In the genomic region with DNA sequence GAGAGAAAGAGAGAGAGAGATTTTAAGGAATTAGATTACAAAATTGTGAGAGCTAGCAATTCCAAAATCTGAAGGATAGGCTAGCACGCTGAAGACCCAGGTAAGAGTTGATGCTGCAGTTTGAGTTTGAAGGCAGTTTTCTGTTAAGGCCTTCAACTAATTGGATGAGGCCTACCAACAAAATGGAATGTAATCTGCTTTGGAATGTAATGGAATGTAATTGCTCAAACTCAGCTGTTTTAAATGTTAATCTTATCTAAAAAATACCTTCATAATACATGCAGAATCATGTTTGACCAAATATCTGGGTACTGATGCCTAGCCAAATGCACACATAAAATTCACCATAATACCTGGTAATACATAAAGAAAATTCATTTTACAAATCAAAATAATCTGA, we compare ENCODE assay signal across 22 cellular contexts.
DNase-seq lines count a peak whose midpoint lies in the region; ATAC-seq and TF ChIP-seq lines count a peak whose summit lies in the region.
"Had no signal": no experiment of that assay in that cellular context is flagged by ENCODE, and none has a peak within 500 bp of the region (broad histone marks: within the 10 kb centered on the region; RNA-seq: fewer than 3 reads in every experiment).

No MANE protein-coding gene starts in this region.

- H4K20me1 ChIP-seq in IMR-90 (ENCODE audit: insufficient read depth, low read length), result no peaks in the 10 kb centered on the region
- H4K20me1 ChIP-seq: BLaER1 treated with 17β-estradiol and CSF1 and Interleukin-3, amounts not matched to agents 10 nM and 100 nM had no signal

- H2AK9ac ChIP-seq in IMR-90 (replicated peaks; ENCODE audit: low read depth, low read length, poor library complexity), result no peak overlapping the region

- H3K36me3 Mint-ChIP-seq in activated CD4-positive, alpha-beta T cell treated with anti-CD3 and anti-CD28 coated beads, Interleukin-2, amount 10 ng/mL, durations not matched to agents 7 days and 5 days (ENCODE audit: low read depth), result no peaks in the 10 kb centered on the region

- no peak overlapping the region for H2BK120ac ChIP-seq in IMR-90 (ENCODE audit: low read depth, low read length)

- no peak overlapping the region for H3K14ac ChIP-seq in IMR-90 (replicated peaks; ENCODE audit: low read depth, low read length)

- no peak for TF ChIP-seq POLR2A in IMR-90 (IDR thresholded peaks at IDR 0.05; ENCODE audit: low read depth, low read length)

- TF ChIP-seq CTCF in A673 (conservative IDR thresholded peaks at IDR 0.05; ENCODE audit: low read depth, low read length) (no peak), IMR-90 (conservative IDR thresholded peaks at IDR 0.05; ENCODE audit: low read depth, low read length) (no peak), fibroblast of the aortic adventitia (IDR thresholded peaks at IDR 0.05; ENCODE audit: insufficient read depth, low read length) (no peak)

- no peak overlapping the region for H3K27ac ChIP-seq in A673 (ENCODE audit: low read depth, low read length, poor library complexity, severe bottlenecking)
- H3K27ac ChIP-seq in IMR-90 (ENCODE audit: insufficient read depth, low read length), result no peak overlapping the region
- H3K27ac ChIP-seq: BLaER1 treated with 17β-estradiol and CSF1 and Interleukin-3, amounts not matched to agents 10 nM and 100 nM had no signal

- no peak overlapping the region for H4K91ac ChIP-seq in IMR-90 (ENCODE audit: insufficient read depth, low read depth, low read length)

- BruUV-seq in A673 (replicated peaks; lab: Mats Ljungman, UMichigan) (no TSS peak), IMR-90 (replicated peaks; lab: Mats Ljungman, UMichigan) (no TSS peak)

- no peak overlapping the region for H3K23ac ChIP-seq in IMR-90 (ENCODE audit: low read depth, low read length)

- no peak overlapping the region for H3K56ac ChIP-seq in IMR-90 (ENCODE audit: extremely low read depth, insufficient read depth, low read length)

- H3K9me1 ChIP-seq in IMR-90 (ENCODE audit: insufficient read depth, low read length), result no peaks in the 10 kb centered on the region

- intact Hi-C loops in A673 (cut with micrococcal nuclease; ENCODE audit: unreplicated experiment), result no loop called here
- intact Hi-C loops in IMR-90 (cut with micrococcal nuclease), result no loop called here

- in situ Hi-C loops in IMR-90 (cut with MboI; ENCODE audit: low sequenced_read_pairs), result no loop called here

- H2BK15ac ChIP-seq in IMR-90 (ENCODE audit: low read depth, low read length), result no peak overlapping the region

- H3K9me3 ChIP-seq in A673 (ENCODE audit: low read depth, low read length, poor library complexity, severe bottlenecking) (no peaks in the 10 kb centered on the region), IMR-90 (ENCODE audit: control insufficient read depth, insufficient read depth, low read length) (no peaks in the 10 kb centered on the region)
- H3K9me3 ChIP-seq: BLaER1 treated with 17β-estradiol and CSF1 and Interleukin-3, amounts not matched to agents 10 nM and 100 nM had no signal

- H3K9ac ChIP-seq in IMR-90 (ENCODE audit: low read depth, low read length), result no peak overlapping the region
- H3K9ac ChIP-seq: BLaER1 treated with 17β-estradiol and CSF1 and Interleukin-3, amounts not matched to agents 10 nM and 100 nM had no signal

- CTCF ChIA-PET in A673 (lab: Charles Lee) (no interaction called here), IMR-90 (lab: Yijun Ruan, JAX) (no interaction called here)
- CTCF ChIA-PET in activated CD4-positive, alpha-beta T cell treated with anti-CD3 and anti-CD28 coated beads, Interleukin-2, amount 10 ng/mL, durations not matched to agents 7 days and 5 days (lab: Charles Lee), result no interaction called here

- H3K4me3 ChIP-seq in A673 (ENCODE audit: low read depth, low read length, poor library complexity, severe bottlenecking) (no peak overlapping the region), IMR-90 (ENCODE audit: insufficient read depth, low read depth, low read length) (no peak overlapping the region), fibroblast of the aortic adventitia (ENCODE audit: low read depth, low read length) (no peak overlapping the region)
- H3K4me3 ChIP-seq: BLaER1 treated with 17β-estradiol and CSF1 and Interleukin-3, amounts not matched to agents 10 nM and 100 nM; GM12878 had no signal

- H4K8ac ChIP-seq in IMR-90 (ENCODE audit: low read depth in 2 of 2, low read length in 2 of 2), result no peak overlapping the region

- no peak overlapping the region for H2AFZ ChIP-seq in IMR-90 (replicated peaks; ENCODE audit: low read length, poor library complexity)

- H3K4me1 ChIP-seq in A673 (ENCODE audit: insufficient read depth, low read length, poor library complexity, severe bottlenecking) (no peaks in the 10 kb centered on the region), IMR-90 (ENCODE audit: control insufficient read depth, insufficient read depth, low read length) (no peaks in the 10 kb centered on the region)
- H3K4me1 ChIP-seq: BLaER1 treated with 17β-estradiol and CSF1 and Interleukin-3, amounts not matched to agents 10 nM and 100 nM had no signal

- no peak overlapping the region for H3K18ac ChIP-seq in IMR-90 (ENCODE audit: low read depth, low read length)

- no peak overlapping the region for H3K4me2 ChIP-seq in IMR-90 (ENCODE audit: low read depth, low read length)
- H3K4me2 ChIP-seq: BLaER1 treated with 17β-estradiol and CSF1 and Interleukin-3, amounts not matched to agents 10 nM and 100 nM had no signal

- TF ChIP-seq RAD21 in IMR-90 (IDR thresholded peaks at IDR 0.05; ENCODE audit: low read length), result no peak

- no peaks in the 10 kb centered on the region for H3K36me3 ChIP-seq in A673 (ENCODE audit: insufficient read depth, low read length, poor library complexity, severe bottlenecking)
- H3K36me3 ChIP-seq in IMR-90 (ENCODE audit: control insufficient read depth, insufficient read depth, low read length), result no peaks in the 10 kb centered on the region
- H3K36me3 ChIP-seq: BLaER1 treated with 17β-estradiol and CSF1 and Interleukin-3, amounts not matched to agents 10 nM and 100 nM had no signal

- H3K4me1 Mint-ChIP-seq in activated CD4-positive, alpha-beta T cell treated with anti-CD3 and anti-CD28 coated beads, Interleukin-2, amount 10 ng/mL, durations not matched to agents 7 days and 5 days, result no peaks in the 10 kb centered on the region

- H3K79me1 ChIP-seq in IMR-90 (ENCODE audit: low read depth in 1 of 2, low read length in 2 of 2), result no peaks in the 10 kb centered on the region

- dilution Hi-C loops in IMR-90 (cut with HindIII; ENCODE audit: low sequenced_read_pairs, unreplicated experiment), result no loop called here

- POLR2A ChIA-PET in A673 (lab: Charles Lee; ENCODE audit: low non-redundant PET), result no interaction called here
- POLR2A ChIA-PET in IMR-90 (lab: Charles Lee; ENCODE audit: unreplicated experiment), result no interaction called here
- POLR2A ChIA-PET in activated CD4-positive, alpha-beta T cell treated with anti-CD3 and anti-CD28 coated beads, Interleukin-2, amount 10 ng/mL, durations not matched to agents 7 days and 5 days (lab: Charles Lee), result no interaction called here

- H3K4me3 Mint-ChIP-seq in activated CD4-positive, alpha-beta T cell treated with anti-CD3 and anti-CD28 coated beads, Interleukin-2, amount 10 ng/mL, durations not matched to agents 7 days and 5 days, result no peak overlapping the region
- H3K4me3 Mint-ChIP-seq: CD4-positive, alpha-beta T cell had no signal

- no peak overlapping the region for H4K5ac ChIP-seq in IMR-90 (ENCODE audit: low read depth, low read length)

- peak overlapping the region; percentile 45; the same call in 1 of the 2 replicates for H2BK20ac ChIP-seq in IMR-90 (ENCODE audit: low read depth, low read length)

- no peaks in the 10 kb centered on the region for H3K9me3 Mint-ChIP-seq in activated CD4-positive, alpha-beta T cell treated with anti-CD3 and anti-CD28 coated beads, Interleukin-2, amount 10 ng/mL, durations not matched to agents 7 days and 5 days

- H3K27ac Mint-ChIP-seq in activated CD4-positive, alpha-beta T cell treated with anti-CD3 and anti-CD28 coated beads, Interleukin-2, amount 10 ng/mL, durations not matched to agents 7 days and 5 days, result no peak overlapping the region
- H3K27ac Mint-ChIP-seq: CD4-positive, alpha-beta T cell had no signal

- H3K27me3 Mint-ChIP-seq in activated CD4-positive, alpha-beta T cell treated with anti-CD3 and anti-CD28 coated beads, Interleukin-2, amount 10 ng/mL, durations not matched to agents 7 days and 5 days, result no peaks in the 10 kb centered on the region
- H3K27me3 Mint-ChIP-seq: CD4-positive, alpha-beta T cell had no signal

- WGBS in IMR-90 (ENCODE audit: extremely low coverage in 2 of 2, insufficient read length in 1 of 2), 2 experiments, result no CpG with 5 or more reads among the region's 1 CpG

- H3K27me3 ChIP-seq in A673 (replicated peaks; ENCODE audit: insufficient read depth, low read depth, low read length, poor library complexity), result no peaks in the 10 kb centered on the region
- no peaks in the 10 kb centered on the region for H3K27me3 ChIP-seq in IMR-90 (ENCODE audit: control insufficient read depth, insufficient read depth, low read length)
- H3K27me3 ChIP-seq: BLaER1 treated with 17β-estradiol and CSF1 and Interleukin-3, amounts not matched to agents 10 nM and 100 nM had no signal

- H2BK5ac ChIP-seq in IMR-90 (ENCODE audit: low read depth, low read length, poor library complexity, severe bottlenecking), result no peak overlapping the region

- ATAC-seq in IMR-90 (ENCODE audit: low read depth), result peak; percentile 60
- no peak for ATAC-seq in HG02798 (IDR thresholded peaks at IDR 0.05; ENCODE audit: poor library complexity, unreplicated experiment)
- ATAC-seq: GM12878, PC-3 had no signal

- H3K4ac ChIP-seq in IMR-90 (ENCODE audit: low read depth, low read length), result no peak overlapping the region

- DNase-seq in A673 (ENCODE audit: low spot score), result peak; percentile 11
- peak; percentile 4 for DNase-seq in IMR-90
- DNase-seq in fibroblast of the aortic adventitia (ENCODE audit: low read depth), result peak; percentile 61
- DNase-seq in non-pigmented ciliary epithelial cell (ENCODE audit: low read depth), result peak; percentile 1
- DNase-seq in HPDE6-E6E7 (ENCODE audit: extremely low spot score), result no peak
- no peak for DNase-seq in activated CD4-positive, alpha-beta T cell treated with anti-CD3 and anti-CD28 coated beads, Interleukin-2, amount 10 ng/mL, durations not matched to agents 7 days and 5 days
- DNase-seq: CD4-positive, alpha-beta T cell; GOT3; HCEC 1CT; KBM-7; MV-4-11; NCI-H1105; NCI-H1436 treated with DMSO at 0.1 percent for 48 hours; NCI-H187 treated with DMSO at 0.1 percent for 48 hours; NCI-H2171 treated with DMSO at 0.1 percent for 48 hours; NCI-H524; NCI-H748 treated with DMSO at 0.1 percent for 48 hours; NK-92 treated with Interleukin-12 subunit alpha and Interleukin-12 subunit beta, amount 100 ng/mL, for 24 hours; PC-3 had no signal

- H2AK5ac ChIP-seq in IMR-90 (ENCODE audit: low read depth, low read length), result no peak overlapping the region

TF ChIP-seq in IMR-90, 13 proteins besides CTCF, POLR2A, EP300 and RAD21 (continues in another document):
- TF ChIP-seq MXI1 (IDR thresholded peaks at IDR 0.05; ENCODE audit: borderline replicate concordance, low read depth, low read length) (no peak), MAZ (IDR thresholded peaks at IDR 0.05; ENCODE audit: borderline replicate concordance, low read depth, low read length) (no peak), MAFK (IDR thresholded peaks at IDR 0.05; ENCODE audit: low read depth, low read length) (no peak), CEBPB (IDR thresholded peaks at IDR 0.05; ENCODE audit: low read depth, low read length) (no peak), BHLHE40 (IDR thresholded peaks at IDR 0.05; ENCODE audit: low read depth, low read length) (no peak)

Comparison
In these comparisons a context has a peak if more than half of its experiments do, and no peak if none do; other contexts are left out.
1. DNase-seq: peak in A673 (single experiment), IMR-90 (single experiment), fibroblast of the aortic adventitia (single experiment) and non-pigmented ciliary epithelial cell (single experiment); none in HPDE6-E6E7 (single experiment) and activated CD4-positive, alpha-beta T cell treated with anti-CD3 and anti-CD28 coated beads, Interleukin-2, amount 10 ng/mL, durations not matched to agents 7 days and 5 days (single experiment).